Comparison of ENCODE assay signal across 13 cellular contexts in the genomic region with DNA sequence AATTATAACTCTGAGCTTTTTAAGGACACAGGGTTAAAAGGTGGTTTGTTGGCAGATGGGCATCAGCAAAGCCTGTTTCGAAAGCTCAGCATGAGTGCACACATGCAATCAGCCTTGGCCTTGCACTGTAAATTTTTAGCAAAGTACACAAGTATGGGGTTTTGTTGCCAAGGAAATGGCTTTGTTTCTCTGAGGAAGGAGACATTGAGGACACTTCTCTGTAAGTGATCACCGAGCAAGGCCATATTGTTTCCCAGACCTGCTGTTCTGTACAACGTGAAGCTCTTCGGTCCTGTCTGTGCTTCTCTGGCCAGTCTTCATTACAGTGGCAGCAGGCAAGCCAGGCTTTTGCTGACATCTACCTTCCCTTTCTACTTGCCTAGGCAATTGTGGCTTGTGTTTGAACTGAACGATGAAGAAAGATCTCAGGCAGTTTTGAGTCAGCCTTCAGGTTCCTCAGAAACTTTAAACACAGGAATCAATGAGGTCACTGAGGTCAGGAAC. TPM values are rescaled to one million over a fixed set of nuclear protein-coding genes. Genes with fewer than 3 reads are reported as not detected.
A peak's percentile ranks its signal among the peaks of the same experiment; 100 is the strongest.
DNase-seq lines count a peak whose midpoint lies in the region; ATAC-seq and TF ChIP-seq lines count a peak whose summit lies in the region.
"Had no signal": no experiment of that assay in that cellular context is flagged by ENCODE, and none has a peak within 500 bp of the region (broad histone marks: within the 10 kb centered on the region; RNA-seq: fewer than 3 reads in every experiment).

No MANE protein-coding gene starts in this region.

- TF ChIP-seq CTCF in VCaP (conservative IDR thresholded peaks at IDR 0.05) (no peak), fibroblast of villous mesenchyme (IDR thresholded peaks at IDR 0.05; ENCODE audit: insufficient read depth, low read depth, low read length) (no peak)
- TF ChIP-seq CTCF in activated CD8-positive, alpha-beta T cell treated with anti-CD3 and anti-CD28 coated beads for 36 hours (IDR thresholded peaks at IDR 0.05) = no peak

- peak; percentile 51 for ATAC-seq in stimulated activated effector memory CD8-positive, alpha-beta T cell treated with anti-CD3 and anti-CD28 coated beads, Interleukin-12 subunit alpha, Interleukin-12 subunit beta, amount 100 ng/mL, for 72 hours
- no peak for ATAC-seq in HG02840 (IDR thresholded peaks at IDR 0.05; ENCODE audit: low FRiP score, unreplicated experiment)
- ATAC-seq in activated CD8-positive, alpha-beta T cell treated with anti-CD3 and anti-CD28 coated beads for 36 hours = no peak
- ATAC-seq: SK-N-SH treated with all-trans-retinoic acid at 6 μM for 48 hours had no signal

- H3K4me1 Mint-ChIP-seq in stimulated activated effector memory CD8-positive, alpha-beta T cell treated with anti-CD3 and anti-CD28 coated beads, Interleukin-12 subunit alpha, Interleukin-12 subunit beta, amount 100 ng/mL, for 72 hours = peaks cover 5% of the 10 kb centered on the region
- H3K4me1 Mint-ChIP-seq in activated CD8-positive, alpha-beta T cell treated with anti-CD3 and anti-CD28 coated beads for 36 hours (ENCODE audit: low read depth) = no peaks in the 10 kb centered on the region

- no peak overlapping the region for H3K27ac Mint-ChIP-seq in stimulated activated effector memory CD8-positive, alpha-beta T cell treated with anti-CD3 and anti-CD28 coated beads, Interleukin-12 subunit alpha, Interleukin-12 subunit beta, amount 100 ng/mL, for 72 hours
- no peak overlapping the region for H3K27ac Mint-ChIP-seq in activated CD8-positive, alpha-beta T cell treated with anti-CD3 and anti-CD28 coated beads for 36 hours
- H3K27ac Mint-ChIP-seq: activated naive CD8-positive, alpha-beta T cell treated with anti-CD3 and anti-CD28 coated beads, Interleukin-2, amount 10 ng/mL, durations not matched to agents 7 days and 5 days had no signal

- intact Hi-C loops in activated CD8-positive, alpha-beta T cell treated with anti-CD3 and anti-CD28 coated beads for 36 hours (cut with micrococcal nuclease) = no loop called here

- no peak overlapping the region for H3K4me3 ChIP-seq in fibroblast of villous mesenchyme (ENCODE audit: low read depth, low read length)
- H3K4me3 ChIP-seq: MG63 had no signal

- no peak overlapping the region for H3K4me3 Mint-ChIP-seq in stimulated activated effector memory CD8-positive, alpha-beta T cell treated with anti-CD3 and anti-CD28 coated beads, Interleukin-12 subunit alpha, Interleukin-12 subunit beta, amount 100 ng/mL, for 72 hours
- no peak overlapping the region for H3K4me3 Mint-ChIP-seq in activated CD8-positive, alpha-beta T cell treated with anti-CD3 and anti-CD28 coated beads for 36 hours
- H3K4me3 Mint-ChIP-seq: activated naive CD8-positive, alpha-beta T cell treated with anti-CD3 and anti-CD28 coated beads, Interleukin-2, amount 10 ng/mL, durations not matched to agents 7 days and 5 days had no signal

- H3K36me3 Mint-ChIP-seq in stimulated activated effector memory CD8-positive, alpha-beta T cell treated with anti-CD3 and anti-CD28 coated beads, Interleukin-12 subunit alpha, Interleukin-12 subunit beta, amount 100 ng/mL, for 72 hours = no peaks in the 10 kb centered on the region
- H3K36me3 Mint-ChIP-seq in activated CD8-positive, alpha-beta T cell treated with anti-CD3 and anti-CD28 coated beads for 36 hours (ENCODE audit: low read depth) = no peaks in the 10 kb centered on the region
- H3K36me3 Mint-ChIP-seq: activated naive CD8-positive, alpha-beta T cell treated with anti-CD3 and anti-CD28 coated beads, Interleukin-2, amount 10 ng/mL, durations not matched to agents 7 days and 5 days had no signal

- no peaks in the 10 kb centered on the region for H3K9me3 Mint-ChIP-seq in stimulated activated effector memory CD8-positive, alpha-beta T cell treated with anti-CD3 and anti-CD28 coated beads, Interleukin-12 subunit alpha, Interleukin-12 subunit beta, amount 100 ng/mL, for 72 hours
- no peaks in the 10 kb centered on the region for H3K9me3 Mint-ChIP-seq in activated CD8-positive, alpha-beta T cell treated with anti-CD3 and anti-CD28 coated beads for 36 hours
- H3K9me3 Mint-ChIP-seq: activated naive CD8-positive, alpha-beta T cell treated with anti-CD3 and anti-CD28 coated beads, Interleukin-2, amount 10 ng/mL, durations not matched to agents 7 days and 5 days had no signal

- CTCF ChIA-PET in activated CD8-positive, alpha-beta T cell treated with anti-CD3 and anti-CD28 coated beads for 36 hours (lab: Charles Lee) = interaction anchor here (0.6 to 25.0 kb wide), 7 partner anchors 9 to 486 kb away, joined by 3 to 628 read pairs (median 13); no protein-coding TSS in a partner anchor

- peak; percentile 44 for DNase-seq in activated CD8-positive, alpha-beta memory T cell treated with anti-CD3 and anti-CD28 coated beads for 24 hours
- DNase-seq in activated CD8-positive, alpha-beta memory T cell treated with anti-CD3 and anti-CD28 coated beads, Interleukin-2, amount 50 U/mL, for 4 hours = no peak
- peak; percentile 65 for DNase-seq in fibroblast of villous mesenchyme (ENCODE audit: low read depth)
- no peak for DNase-seq in stimulated activated effector memory CD8-positive, alpha-beta T cell treated with anti-CD3 and anti-CD28 coated beads, Interleukin-12 subunit alpha, Interleukin-12 subunit beta, amount 100 ng/mL, for 72 hours (ENCODE audit: low spot score in 2 of 2)
- no peak for DNase-seq in glomerular visceral epithelial cell (ENCODE audit: extremely low spot score)
- no peak for DNase-seq in activated CD8-positive, alpha-beta T cell treated with anti-CD3 and anti-CD28 coated beads for 36 hours
- DNase-seq: activated naive CD8-positive, alpha-beta T cell treated with anti-CD3 and anti-CD28 coated beads, Interleukin-2, amount 10 ng/mL, durations not matched to agents 7 days and 5 days; DMS153; MG63 had no signal

- H3K27me3 Mint-ChIP-seq in activated CD8-positive, alpha-beta T cell treated with anti-CD3 and anti-CD28 coated beads for 36 hours = no peaks in the 10 kb centered on the region

- POLR2A ChIA-PET in activated CD8-positive, alpha-beta T cell treated with anti-CD3 and anti-CD28 coated beads for 36 hours (lab: Charles Lee) = interaction anchor here (1.2 kb wide), 1 partner anchor 8 kb away, joined by 4 read pairs; no protein-coding TSS in a partner anchor

- H3K27ac ChIP-seq in VCaP = peak overlapping the region; percentile 8; the same call in 1 of the 2 replicates
- H3K27ac ChIP-seq: epithelial cell of prostate had no signal

RNA-seq across cellular contexts. Expression of a gene that starts 27.9 kb away (rescaled TPM):
- total RNA-seq in fibroblast of villous mesenchyme = 152 and 437 TPM in 2 replicates
- 10 to 100 TPM; 28.4 to 32.6 TPM for total RNA-seq in activated CD8-positive, alpha-beta T cell treated with anti-CD3 and anti-CD28 coated beads for 36 hours

Comparison
In these comparisons a context has a peak if more than half of its experiments do, and no peak if none do; other contexts are left out.
1. DNase-seq: peak in activated CD8-positive, alpha-beta memory T cell treated with anti-CD3 and anti-CD28 coated beads for 24 hours (single experiment) and fibroblast of villous mesenchyme (single experiment); none in activated CD8-positive, alpha-beta memory T cell treated with anti-CD3 and anti-CD28 coated beads, Interleukin-2, amount 50 U/mL, for 4 hours (single experiment), stimulated activated effector memory CD8-positive, alpha-beta T cell treated with anti-CD3 and anti-CD28 coated beads, Interleukin-12 subunit alpha, Interleukin-12 subunit beta, amount 100 ng/mL, for 72 hours (0 of 2), glomerular visceral epithelial cell (single experiment) and activated CD8-positive, alpha-beta T cell treated with anti-CD3 and anti-CD28 coated beads for 36 hours (single experiment).